3 cellular contexts compared by ENCODE assay signal in the genomic region with DNA sequence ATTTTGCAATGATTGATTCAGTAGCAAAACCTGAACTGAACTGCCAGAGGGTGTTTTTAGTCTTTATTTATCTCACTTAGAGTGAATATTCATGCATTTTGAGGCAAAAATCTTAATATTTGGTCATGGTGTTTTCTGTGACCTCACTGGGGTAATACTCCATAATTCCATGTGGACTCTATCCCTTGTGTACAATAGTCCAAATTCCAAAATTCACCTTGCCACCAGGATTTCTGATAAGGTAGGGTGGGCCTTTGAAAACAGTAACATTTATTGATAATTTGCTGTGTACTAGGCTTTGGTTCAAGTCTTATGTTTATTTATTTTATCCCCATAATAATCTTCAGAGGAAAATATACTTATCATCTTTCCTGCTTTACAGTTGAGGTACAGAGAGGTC.
"Had no signal": no experiment of that assay in that cellular context is flagged by ENCODE, and none has a peak within 500 bp of the region (broad histone marks: within the 10 kb centered on the region; RNA-seq: fewer than 3 reads in every experiment).

No MANE protein-coding gene starts in this region.

- ATAC-seq: GM12878 had no signal

- DNase-seq: GDM1, GF-D8 had no signal

- H3K4me3 ChIP-seq: GM12878 had no signal
